Comparison of ENCODE assay signal across 8 cellular contexts in genomic region chr15:90087454-90088154, GRCh38. TPM values are rescaled to one million over a fixed set of nuclear protein-coding genes. Genes with fewer than 3 reads are reported as not detected.
DNase-seq lines count a peak whose midpoint lies in the region; ATAC-seq, FAIRE-seq and TF ChIP-seq lines count a peak whose summit lies in the region.

No MANE protein-coding gene starts in this region.

- H3K9ac ChIP-seq in HCT116 (ENCODE audit: low read length) = no peak overlapping the region
- no peak overlapping the region for H3K9ac ChIP-seq in keratinocyte (ENCODE audit: control insufficient read depth, extremely low read depth, insufficient read depth, low read length)

- intact Hi-C loops in CD4-positive, alpha-beta memory T cell (cut with micrococcal nuclease) = loop anchor here (1.0 to 5.0 kb wide), 3 partner anchors 189 to 325 kb away; no protein-coding TSS in a partner anchor
- intact Hi-C loops in HCT116 (cut with micrococcal nuclease) = loop anchor here (1.0 to 5.0 kb wide), 2 partner anchors 175 to 347 kb away; partner anchors contain the start of gene ARPIN

- H4K20me1 ChIP-seq in HCT116 (ENCODE audit: insufficient read depth) (no peaks in the 10 kb centered on the region), keratinocyte (ENCODE audit: control insufficient read depth, extremely low read depth, insufficient read depth, low read length) (no peaks in the 10 kb centered on the region)

- no peak overlapping the region for H3K4me3 ChIP-seq in CD4-positive, alpha-beta memory T cell (ENCODE audit: low read length in 2 of 2)
- H3K4me3 ChIP-seq in HCT116 (replicated peaks in 1 of 2; ENCODE audit: low read depth in 1 of 2, low read length in 2 of 2) (no peak overlapping the region), keratinocyte (ENCODE audit: control insufficient read depth in 2 of 3, extremely low read depth in 1 of 3, insufficient read depth in 2 of 3, low read depth in 1 of 3, low read length in 3 of 3) (no peak overlapping the region)

- no peak overlapping the region for H3K27ac ChIP-seq in CD4-positive, alpha-beta memory T cell (ENCODE audit: low read depth, low read length)
- H3K27ac ChIP-seq in HCT116 (ENCODE audit: low read depth, low read length) (no peak overlapping the region), keratinocyte (ENCODE audit: control insufficient read depth, insufficient read depth, low read length) (no peak overlapping the region)

- POLR2A ChIA-PET in CD4-positive, alpha-beta memory T cell (lab: Charles Lee; ENCODE audit: partially characterized antibody) = interaction anchor here (1.0 to 1.3 kb wide), 3 partner anchors 11 to 85 kb away, joined by 3 read pairs; no protein-coding TSS in a partner anchor
- POLR2A ChIA-PET in HCT116 (lab: Charles Lee) = no interaction called here

- H3K4me2 ChIP-seq in HCT116 (ENCODE audit: low read length) (no peak overlapping the region), keratinocyte (ENCODE audit: control insufficient read depth, extremely low read depth, insufficient read depth, low read depth, low read length) (no peak overlapping the region)

- TF ChIP-seq RAD21 in HCT116 (IDR thresholded peaks at IDR 0.05; ENCODE audit: low read depth) = no peak; the same call in 1 of the 2 replicates

- H3K27me3 Mint-ChIP-seq in CD4-positive, alpha-beta memory T cell = no peaks in the 10 kb centered on the region
- no peaks in the 10 kb centered on the region for H3K27me3 Mint-ChIP-seq in activated T-cell treated with anti-CD3 and anti-CD28 coated beads, Interleukin-2, amount 50 U/mL, for 4 hours (ENCODE audit: low read depth)
- H3K27me3 Mint-ChIP-seq in chondrocyte (ENCODE audit: low read depth) = no peaks in the 10 kb centered on the region

- TF ChIP-seq POLR2A in HCT116 (IDR thresholded peaks at IDR 0.05; ENCODE audit: borderline replicate concordance, extremely low read depth, insufficient read depth, insufficient read length) = no peak

- H3K79me2 ChIP-seq in HCT116 (ENCODE audit: insufficient read depth, low read length) = no peaks in the 10 kb centered on the region
- H3K79me2 ChIP-seq in keratinocyte (ENCODE audit: control insufficient read depth, insufficient read depth, low read length) = no peaks in the 10 kb centered on the region

- CTCF ChIA-PET in CD4-positive, alpha-beta memory T cell (lab: Charles Lee; ENCODE audit: partially characterized antibody) = interaction anchor here (0.7 to 2.4 kb wide), 6 partner anchors 11 to 348 kb away, joined by 4 to 10 read pairs (median 5); no protein-coding TSS in a partner anchor
- CTCF ChIA-PET in HCT116 (lab: Charles Lee) = interaction anchor here (0.7 to 4.3 kb wide), 17 partner anchors 11 to 440 kb away, joined by 3 to 35 read pairs (median 5); partner anchors contain the start of genes GDPGP1 and IDH2

- H3K36me3 ChIP-seq in CD4-positive, alpha-beta memory T cell (ENCODE audit: insufficient read depth, low read length) = peaks cover 73% of the 10 kb centered on the region
- peaks cover 0 to 6% of the 10 kb centered on the region in 2 experiments; a peak in 1 of 4 replicates for H3K36me3 ChIP-seq in HCT116 (ENCODE audit: control insufficient read depth in 1 of 2, insufficient read depth in 2 of 2, low read length in 2 of 2)
- H3K36me3 ChIP-seq in keratinocyte (ENCODE audit: control insufficient read depth in 2 of 2, extremely low read depth in 1 of 2, insufficient read depth in 2 of 2, low read length in 2 of 2) = peaks cover 0 to 1% of the 10 kb centered on the region in 2 experiments

- peaks cover 27 to 68% of the 10 kb centered on the region in 2 donors for H3K36me3 Mint-ChIP-seq in CD4-positive, alpha-beta memory T cell
- peaks cover 16% of the 10 kb centered on the region for H3K36me3 Mint-ChIP-seq in activated T-cell treated with anti-CD3 and anti-CD28 coated beads, Interleukin-2, amount 50 U/mL, for 4 hours (ENCODE audit: insufficient read depth)
- H3K36me3 Mint-ChIP-seq in chondrocyte (ENCODE audit: low read depth) = peaks cover 37% of the 10 kb centered on the region

- H3K27me3 ChIP-seq in CD4-positive, alpha-beta memory T cell (ENCODE audit: insufficient read depth, low read length) = no peaks in the 10 kb centered on the region
- H3K27me3 ChIP-seq in HCT116 (ENCODE audit: insufficient read depth, low read length) = no peaks in the 10 kb centered on the region
- no peaks in the 10 kb centered on the region for H3K27me3 ChIP-seq in keratinocyte (ENCODE audit: control insufficient read depth, extremely low read depth, insufficient read depth, low read length)

- H3K4me3 Mint-ChIP-seq in CD4-positive, alpha-beta memory T cell = no peak overlapping the region
- no peak overlapping the region for H3K4me3 Mint-ChIP-seq in activated T-cell treated with anti-CD3 and anti-CD28 coated beads, Interleukin-2, amount 50 U/mL, for 4 hours
- H3K4me3 Mint-ChIP-seq in chondrocyte (ENCODE audit: unreplicated experiment) = no peak overlapping the region

- H3K9me3 ChIP-seq in CD4-positive, alpha-beta memory T cell (ENCODE audit: control insufficient read depth in 1 of 2, low read length in 2 of 2) = no peaks in the 10 kb centered on the region
- H3K9me3 ChIP-seq in HCT116 (ENCODE audit: control insufficient read depth in 1 of 2, insufficient read depth in 1 of 2, low read depth in 1 of 2, low read length in 2 of 2) = no peaks in the 10 kb centered on the region
- no peaks in the 10 kb centered on the region for H3K9me3 ChIP-seq in keratinocyte (ENCODE audit: control insufficient read depth, low read depth, low read length)

- dilution Hi-C loops in keratinocyte (cut with MboI; ENCODE audit: extremely low pct_ligation_motif_present, low sequenced_read_pairs) = no loop called here

- H3K9me2 ChIP-seq in HCT116 (ENCODE audit: insufficient read depth) = no peaks in the 10 kb centered on the region

- H3K4me1 ChIP-seq in CD4-positive, alpha-beta memory T cell (ENCODE audit: insufficient read depth, low read length) = no peaks in the 10 kb centered on the region
- H3K4me1 ChIP-seq in HCT116 (ENCODE audit: control insufficient read depth in 1 of 2, insufficient read depth in 2 of 2, low read length in 2 of 2) = peaks cover 0 to 13% of the 10 kb centered on the region in 2 experiments; a peak in 2 of 4 replicates
- H3K4me1 ChIP-seq in keratinocyte (ENCODE audit: control insufficient read depth, extremely low read depth, insufficient read depth, low read length) = no peaks in the 10 kb centered on the region

- no peak for FAIRE-seq in keratinocyte (lab: Jason Lieb, UNC)

- ATAC-seq in HCT116 (peak; percentile 80), HG03039 (IDR thresholded peaks at IDR 0.05; ENCODE audit: unreplicated experiment) (no peak)
- ATAC-seq in activated T-cell treated with anti-CD3 and anti-CD28 coated beads, Interleukin-2, amount 50 U/mL, for 4 hours = peak; percentile 63 to 64

- H3K27ac Mint-ChIP-seq in CD4-positive, alpha-beta memory T cell = peak overlapping the region; percentile 37 to 83 (median 57)
- no peak overlapping the region for H3K27ac Mint-ChIP-seq in chondrocyte (ENCODE audit: unreplicated experiment)

- no peaks in the 10 kb centered on the region for H3K9me1 ChIP-seq in keratinocyte (ENCODE audit: control insufficient read depth, extremely low read depth, insufficient read depth, low read length)

- DNase-seq in CD4-positive, alpha-beta memory T cell = peak in 1 of 5 donors; percentile 57
- DNase-seq in HCT116 (ENCODE audit: low read depth, low spot score) (no peak), keratinocyte (ENCODE audit: low read depth, low spot score) (no peak), NCI-H1417 treated with DMSO at 0.1 percent for 48 hours (lab: John Stamatoyannopoulos, UW) (no peak), chondrocyte (ENCODE audit: low spot score) (no peak)
- DNase-seq in activated T-cell treated with anti-CD3 and anti-CD28 coated beads, Interleukin-2, amount 50 U/mL, for 4 hours = no peak
- no peak for DNase-seq in activated CD8-positive, alpha-beta memory T cell treated with anti-CD3 and anti-CD28 coated beads for 24 hours

- peaks cover 8 to 24% (median 10%) of the 10 kb centered on the region in 4 donors for H3K4me1 Mint-ChIP-seq in CD4-positive, alpha-beta memory T cell
- peaks cover 2% of the 10 kb centered on the region for H3K4me1 Mint-ChIP-seq in activated T-cell treated with anti-CD3 and anti-CD28 coated beads, Interleukin-2, amount 50 U/mL, for 4 hours (ENCODE audit: low read depth)
- peaks cover 6% of the 10 kb centered on the region for H3K4me1 Mint-ChIP-seq in chondrocyte (ENCODE audit: low read depth)

- peak; percentile 21 to 60 (median 28); a peak in 2 of 6 replicates for TF ChIP-seq CTCF in HCT116 (IDR thresholded peaks at IDR 0.05 in 2 of 3, conservative IDR thresholded peaks at IDR 0.05 in 1 of 3; ENCODE audit: borderline replicate concordance in 1 of 3, insufficient read depth in 1 of 3, low read depth in 2 of 3, low read length in 2 of 3)
- TF ChIP-seq CTCF in keratinocyte (optimal IDR thresholded peaks at IDR 0.05 in 1 of 3, IDR thresholded peaks at IDR 0.05 in 1 of 3, conservative IDR thresholded peaks at IDR 0.05 in 1 of 3; ENCODE audit: extremely low read depth in 1 of 3, insufficient read depth in 2 of 3, low read length in 3 of 3) = peak; percentile 20 to 45 (median 41)
- TF ChIP-seq CTCF in chondrocyte (IDR thresholded peaks at IDR 0.05) = no peak

- H2AFZ ChIP-seq in HCT116 (ENCODE audit: low read depth, low read length, poor library complexity, severe bottlenecking) (no peak overlapping the region), keratinocyte (ENCODE audit: control insufficient read depth, low read length) (no peak overlapping the region)

- no TSS peak for BruUV-seq in HCT116 (replicated peaks; lab: Mats Ljungman, UMichigan)

- RAD21 ChIA-PET in HCT116 (lab: Charles Lee; ENCODE audit: low non-redundant PET in 1 of 2, low total read pairs in 2 of 2, uncharacterized antibody in 2 of 2, unreplicated experiment in 2 of 2) = interaction anchor here (0.6 to 1.5 kb wide), 8 partner anchors 16 to 413 kb away, joined by 3 to 5 read pairs (median 3); no protein-coding TSS in a partner anchor

- no peaks in the 10 kb centered on the region for H3K9me3 Mint-ChIP-seq in CD4-positive, alpha-beta memory T cell
- H3K9me3 Mint-ChIP-seq in activated T-cell treated with anti-CD3 and anti-CD28 coated beads, Interleukin-2, amount 50 U/mL, for 4 hours = no peaks in the 10 kb centered on the region
- no peaks in the 10 kb centered on the region for H3K9me3 Mint-ChIP-seq in chondrocyte (ENCODE audit: low read depth)

RNA-seq across cellular contexts. Expression of gene IDH2, which starts 14.7 kb away (rescaled TPM):
- total RNA-seq in CD4-positive, alpha-beta memory T cell = 10 to 100 TPM; 41.2 to 43.6 TPM
- polyA plus RNA-seq in CD4-positive, alpha-beta memory T cell = 100 to 1,000 TPM; 106 to 139 TPM
- total RNA-seq in HCT116 (2021; ENCODE audit: unreplicated experiment) = 48.1 TPM
- polyA plus RNA-seq in HCT116 (2012) = 77.3 and 78.9 TPM in 2 replicates
- 10 to 100 TPM; 32.8 to 45.1 (median 43.3) TPM for total RNA-seq in activated T-cell treated with anti-CD3 and anti-CD28 coated beads, Interleukin-2, amount 50 U/mL, for 4 hours
- polyA plus RNA-seq in keratinocyte = 23.5 to 28.3 TPM (median 27.9 TPM) in 3 replicates
- polyA plus RNA-seq in keratinocyte (2011; ENCODE audit: low read depth) = 15.4 TPM
- 9.5 and 16.2 TPM in 2 replicates for polyA plus RNA-seq in keratinocyte (2011; cell fraction: cytosol; rRNA removed)
- polyA plus RNA-seq in keratinocyte (2011; cell fraction: nucleus; rRNA removed) = 6.3 and 8.6 TPM in 2 replicates
- polyA plus RNA-seq in keratinocyte (2012; ENCODE audit: low replicate concordance) = 24.0 and 29.7 TPM in 2 replicates
- polyA minus RNA-seq in keratinocyte = 25.2 to 46.0 TPM (median 27.3 TPM) in 3 replicates
- polyA minus RNA-seq in keratinocyte (2011; cell fraction: cytosol; rRNA and poly(A)+ RNA removed) = 15.9 TPM
- polyA minus RNA-seq in keratinocyte (2011; cell fraction: nucleus; rRNA and poly(A)+ RNA removed) = 3.3 and 4.9 TPM in 2 replicates
- total RNA-seq in chondrocyte = 115 to 126 TPM (median 125 TPM) in 3 replicates
